In the genomic region with DNA sequence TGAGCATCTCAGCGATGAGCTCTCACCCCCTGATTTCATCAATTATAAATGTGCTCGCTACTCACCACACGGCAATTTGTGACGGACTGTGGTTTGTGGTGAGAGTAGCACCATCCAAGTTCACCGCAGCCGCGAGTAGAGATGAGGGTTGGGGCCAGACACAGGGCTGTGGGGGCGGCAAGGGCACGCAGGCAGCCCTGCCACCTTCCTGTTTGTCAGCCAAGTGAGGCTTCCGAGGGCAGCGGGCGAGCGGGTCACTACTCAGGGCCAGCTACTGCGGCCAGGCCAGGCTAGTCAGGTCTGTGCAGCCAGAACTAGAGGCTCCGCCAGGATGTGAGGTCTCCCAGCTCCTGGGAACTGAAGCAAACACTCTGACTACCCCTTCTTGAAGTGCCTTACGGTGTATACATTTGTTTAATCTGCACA, we compare ENCODE assay signal across 9 cellular contexts. TPM values are rescaled to one million over a fixed set of nuclear protein-coding genes. Genes with fewer than 3 reads are reported as not detected.
DNase-seq lines count a peak whose midpoint lies in the region; ATAC-seq lines count a peak whose summit lies in the region.
"Had no signal": no experiment of that assay in that cellular context is flagged by ENCODE, and none has a peak within 500 bp of the region (broad histone marks: within the 10 kb centered on the region; RNA-seq: fewer than 3 reads in every experiment).

No MANE protein-coding gene starts in this region.

- ATAC-seq in GM18511 (IDR thresholded peaks at IDR 0.05; ENCODE audit: unreplicated experiment) (peak; percentile 68), HG03442 (IDR thresholded peaks at IDR 0.05; ENCODE audit: unreplicated experiment) (no peak), left ventricle myocardium superior (no peak), HG02852 (IDR thresholded peaks at IDR 0.05; ENCODE audit: unreplicated experiment) (no peak)

- DNase-seq in MV-4-11 (lab: John Stamatoyannopoulos, UW) (peak; percentile 82), amniotic stem cell (lab: John Stamatoyannopoulos, UW) (peak; percentile 55), NCI-H69 (lab: John Stamatoyannopoulos, UW) (no peak), left ventricle myocardium superior (no peak)
- DNase-seq in stimulated activated CD4-positive, alpha-beta T cell treated with anti-CD3 and anti-CD28 coated beads, Interleukin-4, amount 100 ng/mL, for 24 hours, result peak; percentile 32

- intact Hi-C loops in left ventricle myocardium superior (cut with micrococcal nuclease), result no loop called here

RNA-seq across cellular contexts. Expression of a gene that starts 39.6 kb away (rescaled TPM):
- 11.1 TPM for total RNA-seq in left ventricle myocardium superior

RNA-seq across cellular contexts. Expression of a gene that starts 57.3 kb away (rescaled TPM):
- total RNA-seq in left ventricle myocardium superior, result not detected
- total RNA-seq: fibroblast of villous mesenchyme had no signal

Comparison
In these comparisons a context has a peak if more than half of its experiments do, and no peak if none do; other contexts are left out.
1. DNase-seq: peak in MV-4-11 (single experiment), amniotic stem cell (single experiment) and stimulated activated CD4-positive, alpha-beta T cell treated with anti-CD3 and anti-CD28 coated beads, Interleukin-4, amount 100 ng/mL, for 24 hours (single experiment); none in NCI-H69 (single experiment) and left ventricle myocardium superior (single experiment).